In genomic region chr9:124799274-124800006, GRCh38 we compare ENCODE assay signal across 22 cellular contexts. TPM values are rescaled to one million over a fixed set of nuclear protein-coding genes. Genes with fewer than 3 reads are reported as not detected.
"Had no signal": no experiment of that assay in that cellular context is flagged by ENCODE, and none has a peak within 500 bp of the region (broad histone marks: within the 10 kb centered on the region; RNA-seq: fewer than 3 reads in every experiment).

No MANE protein-coding gene starts in this region.

- H3K27me3 ChIP-seq: brain microvascular endothelial cell, esophagus squamous epithelium, stomach had no signal

- H3K4me3 ChIP-seq: esophagus squamous epithelium, mucosa of descending colon, psoas muscle, stomach, thoracic aorta had no signal

- H3K27ac Mint-ChIP-seq: activated naive CD4-positive, alpha-beta T cell treated with anti-CD3 and anti-CD28 coated beads, Interleukin-2, amount 50 U/mL, for 72 hours; activated T-cell treated with anti-CD3 and anti-CD28 coated beads, Interleukin-2, amount 50 U/mL, for 24 hours; natural killer cell treated with Interleukin-12 subunit alpha and Interleukin-12 subunit beta and Interleukin-15 and Interleukin-18, amount 100 ng/mL, for 72 hours; T-helper 17 cell had no signal

- H3K4me3 Mint-ChIP-seq: activated T-cell treated with anti-CD3 and anti-CD28 coated beads, Interleukin-2, amount 50 U/mL, for 24 hours; natural killer cell treated with Interleukin-12 subunit alpha and Interleukin-12 subunit beta and Interleukin-15 and Interleukin-18, amount 100 ng/mL, for 72 hours; T-helper 17 cell had no signal

- H3K36me3 Mint-ChIP-seq: activated naive CD4-positive, alpha-beta T cell treated with anti-CD3 and anti-CD28 coated beads, Interleukin-2, amount 50 U/mL, for 72 hours; natural killer cell treated with Interleukin-12 subunit alpha and Interleukin-12 subunit beta and Interleukin-15 and Interleukin-18, amount 100 ng/mL, for 72 hours had no signal

- H3K9me3 Mint-ChIP-seq: activated naive CD4-positive, alpha-beta T cell treated with anti-CD3 and anti-CD28 coated beads, Interleukin-2, amount 50 U/mL, for 72 hours; activated T-cell treated with anti-CD3 and anti-CD28 coated beads, Interleukin-2, amount 50 U/mL, for 24 hours; natural killer cell treated with Interleukin-12 subunit alpha and Interleukin-12 subunit beta and Interleukin-15 and Interleukin-18, amount 100 ng/mL, for 72 hours had no signal

- ATAC-seq: activated naive CD4-positive, alpha-beta T cell treated with anti-CD3 and anti-CD28 coated beads, Interleukin-2, amount 50 U/mL, for 72 hours; left colon; psoas muscle; T-helper 17 cell had no signal

- H3K36me3 ChIP-seq: brain microvascular endothelial cell, thoracic aorta had no signal

- H3K27ac ChIP-seq: brain microvascular endothelial cell, psoas muscle, stomach, thoracic aorta had no signal

- DNase-seq: activated effector memory CD4-positive, alpha-beta T cell treated with Interleukin-2 at 50 U/mL for 16 hours; activated T-cell treated with anti-CD3 and anti-CD28 coated beads, Interleukin-2, amount 50 U/mL, for 24 hours; amniotic stem cell; brain microvascular endothelial cell; esophagus squamous epithelium; foreskin fibroblast; glutamatergic neuron; left colon; mucosa of descending colon; occipital lobe; psoas muscle; stimulated activated CD4-positive, alpha-beta T cell treated with anti-CD3 and anti-CD28 coated beads, Interleukin-4, amount 100 ng/mL, for 24 hours; stomach; T-helper 17 cell had no signal

- FAIRE-seq: endometrium, TTC549, urothelium cell line had no signal

- H3K9me3 ChIP-seq: esophagus squamous epithelium, mucosa of descending colon, psoas muscle, stomach, thoracic aorta had no signal

RNA-seq across cellular contexts. Expression of gene OLFML2A, which starts 22.5 kb away (rescaled TPM):
- total RNA-seq: activated naive CD4-positive, alpha-beta T cell treated with anti-CD3 and anti-CD28 coated beads, Interleukin-2, amount 50 U/mL, for 72 hours; natural killer cell treated with Interleukin-12 subunit alpha and Interleukin-12 subunit beta and Interleukin-15 and Interleukin-18, amount 100 ng/mL, for 72 hours; T-helper 17 cell had no signal

RNA-seq across cellular contexts. Expression of gene WDR38, which starts 53.8 kb away (rescaled TPM):
- total RNA-seq: activated naive CD4-positive, alpha-beta T cell treated with anti-CD3 and anti-CD28 coated beads, Interleukin-2, amount 50 U/mL, for 72 hours; dermis microvascular lymphatic vessel endothelial cell; esophagus squamous epithelium; left colon; lung microvascular endothelial cell; mucosa of descending colon; natural killer cell treated with Interleukin-12 subunit alpha and Interleukin-12 subunit beta and Interleukin-15 and Interleukin-18, amount 100 ng/mL, for 72 hours; occipital lobe; psoas muscle; stomach; T-helper 17 cell; thoracic aorta had no signal
- polyA plus RNA-seq: stomach had no signal
